Comparison of ENCODE assay signal across 11 cellular contexts in the genomic region with DNA sequence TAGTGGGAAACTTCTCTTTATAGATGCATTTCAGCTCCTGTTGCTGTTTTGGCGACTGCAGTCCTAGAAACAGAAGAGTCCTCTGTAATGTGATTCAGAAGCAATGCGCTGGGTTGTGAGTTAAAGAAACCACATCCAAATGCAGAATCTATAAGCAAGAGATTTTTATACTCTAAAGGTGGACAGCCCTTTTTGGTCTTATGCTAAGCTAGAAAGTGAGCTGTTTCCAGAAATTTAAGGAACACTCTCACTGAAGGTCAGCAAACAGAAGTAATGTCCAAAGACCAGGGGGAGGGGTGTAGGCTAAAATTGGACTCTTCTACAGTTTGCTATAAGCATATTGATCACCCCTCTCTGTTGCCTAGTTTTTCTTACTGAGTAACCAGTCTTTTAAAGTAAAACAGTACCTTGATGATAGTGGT. TPM values are rescaled to one million over a fixed set of nuclear protein-coding genes. Genes with fewer than 3 reads are reported as not detected.
A peak's percentile ranks its signal among the peaks of the same experiment; 100 is the strongest.
DNase-seq lines count a peak whose midpoint lies in the region; ATAC-seq and TF ChIP-seq lines count a peak whose summit lies in the region.
"Had no signal": no experiment of that assay in that cellular context is flagged by ENCODE, and none has a peak within 500 bp of the region (broad histone marks: within the 10 kb centered on the region; RNA-seq: fewer than 3 reads in every experiment).

No MANE protein-coding gene starts in this region.

- peaks cover under 1% of the 10 kb centered on the region for H3K36me3 Mint-ChIP-seq in CD8-positive, alpha-beta T cell
- H3K36me3 Mint-ChIP-seq: neural progenitor cell had no signal

- ATAC-seq in CD8-positive, alpha-beta T cell: no peak
- no peak for ATAC-seq in upper lobe of left lung (ENCODE audit: low FRiP score in 2 of 2)

- no peak for TF ChIP-seq CTCF in CD8-positive, alpha-beta T cell (IDR thresholded peaks at IDR 0.05)
- no peak for TF ChIP-seq CTCF in esophagus muscularis mucosa (IDR thresholded peaks at IDR 0.05)
- TF ChIP-seq CTCF in sigmoid colon (IDR thresholded peaks at IDR 0.05): no peak
- TF ChIP-seq CTCF in upper lobe of left lung (IDR thresholded peaks at IDR 0.05): no peak

- WGBS in esophagus muscularis mucosa: 16% methylated on average over 2 of the region's 2 CpGs
- 67 to 76% methylated on average over 2 of the region's 2 CpGs for WGBS in sigmoid colon, 2 donors
- WGBS in upper lobe of left lung, 2 donors: 78 to 82% methylated on average over 2 of the region's 2 CpGs

- no peaks in the 10 kb centered on the region for H3K9me3 Mint-ChIP-seq in CD8-positive, alpha-beta T cell
- H3K9me3 Mint-ChIP-seq: neural progenitor cell had no signal

- no peaks in the 10 kb centered on the region for H3K9me3 ChIP-seq in CD8-positive, alpha-beta T cell (ENCODE audit: low read length)
- H3K9me3 ChIP-seq in esophagus muscularis mucosa (no peaks in the 10 kb centered on the region), sigmoid colon (no peaks in the 10 kb centered on the region), upper lobe of left lung (no peaks in the 10 kb centered on the region)

- H3K4me1 ChIP-seq in CD8-positive, alpha-beta T cell (ENCODE audit: insufficient read depth, low read length): peaks cover 37% of the 10 kb centered on the region
- H3K4me1 ChIP-seq in esophagus muscularis mucosa (peaks cover 23 to 89% (median 89%) of the 10 kb centered on the region in 4 donors), sigmoid colon (peaks cover 0 to 98% (median 85%) of the 10 kb centered on the region in 4 donors), upper lobe of left lung (peaks cover 22 to 46% (median 33%) of the 10 kb centered on the region in 4 donors)

- no peak overlapping the region for H3K4me3 Mint-ChIP-seq in CD8-positive, alpha-beta T cell
- H3K4me3 Mint-ChIP-seq: neural progenitor cell had no signal

- DNase-seq in CD8-positive, alpha-beta T cell: no peak
- DNase-seq in OCI-M1 (lab: John Stamatoyannopoulos, UW): peak; percentile 52
- no peak for DNase-seq in esophagus muscularis mucosa (ENCODE audit: extremely low spot score)
- no peak for DNase-seq in sigmoid colon
- DNase-seq in upper lobe of left lung: no peak
- no peak for DNase-seq in putamen (ENCODE audit: low spot score)
- no peak for DNase-seq in islet precursor cell
- DNase-seq: Karpas-422, kidney glomerular epithelial cell, NCI-H345 had no signal

- no peak overlapping the region for H3K27ac ChIP-seq in CD8-positive, alpha-beta T cell (ENCODE audit: low read depth, low read length)
- peak overlapping the region; percentile 53 to 77 (median 76) for H3K27ac ChIP-seq in esophagus muscularis mucosa (replicated peaks in 1 of 4)
- H3K27ac ChIP-seq in sigmoid colon: peak overlapping the region; percentile 55 to 89 (median 84)
- H3K27ac ChIP-seq in upper lobe of left lung: peak overlapping the region in 2 of 4 donors; percentile 29 to 70
- H3K27ac ChIP-seq: neural progenitor cell had no signal

- no peak for TF ChIP-seq EP300 in esophagus muscularis mucosa (IDR thresholded peaks at IDR 0.05)
- no peak for TF ChIP-seq EP300 in sigmoid colon (IDR thresholded peaks at IDR 0.05)
- TF ChIP-seq EP300 in upper lobe of left lung (IDR thresholded peaks at IDR 0.05): no peak

- peaks cover 75% of the 10 kb centered on the region for H3K4me1 Mint-ChIP-seq in CD8-positive, alpha-beta T cell (ENCODE audit: low read depth)

- CTCF ChIA-PET in CD8-positive, alpha-beta T cell (lab: Charles Lee): no interaction called here

- peak overlapping the region; percentile 89 for H3K27ac Mint-ChIP-seq in CD8-positive, alpha-beta T cell
- H3K27ac Mint-ChIP-seq: neural progenitor cell had no signal

- POLR2A ChIA-PET in CD8-positive, alpha-beta T cell (lab: Charles Lee): no interaction called here

- H3K27me3 ChIP-seq in CD8-positive, alpha-beta T cell (ENCODE audit: insufficient read depth, low read length): no peaks in the 10 kb centered on the region
- H3K27me3 ChIP-seq in esophagus muscularis mucosa (no peaks in the 10 kb centered on the region), sigmoid colon (no peaks in the 10 kb centered on the region), upper lobe of left lung (no peaks in the 10 kb centered on the region)
- H3K27me3 ChIP-seq: neural progenitor cell had no signal

- H3K27me3 Mint-ChIP-seq in CD8-positive, alpha-beta T cell (ENCODE audit: low read depth): no peaks in the 10 kb centered on the region

- intact Hi-C loops in CD8-positive, alpha-beta T cell (cut with DNase I, micrococcal nuclease): loop anchor here in 1 of 2 experiments (5.0 kb wide), 2 partner anchors 34 to 66 kb away; no protein-coding TSS in a partner anchor
- intact Hi-C loops in esophagus muscularis mucosa (cut with DNase I) (no loop called here), sigmoid colon (cut with DNase I) (no loop called here)

- no peak overlapping the region for H3K4me3 ChIP-seq in CD8-positive, alpha-beta T cell (ENCODE audit: low read depth, low read length)
- no peak overlapping the region for H3K4me3 ChIP-seq in esophagus muscularis mucosa
- H3K4me3 ChIP-seq in sigmoid colon: no peak overlapping the region
- H3K4me3 ChIP-seq in upper lobe of left lung: no peak overlapping the region
- H3K4me3 ChIP-seq: neural progenitor cell had no signal

- TF ChIP-seq POLR2A in esophagus muscularis mucosa (IDR thresholded peaks at IDR 0.05; ENCODE audit: low read depth) (no peak), sigmoid colon (IDR thresholded peaks at IDR 0.05) (no peak), upper lobe of left lung (IDR thresholded peaks at IDR 0.05) (no peak)

- H3K36me3 ChIP-seq in CD8-positive, alpha-beta T cell (ENCODE audit: insufficient read depth, low read length): no peaks in the 10 kb centered on the region
- H3K36me3 ChIP-seq in esophagus muscularis mucosa: peaks cover 0 to 2% (median under 1%) of the 10 kb centered on the region in 4 donors
- H3K36me3 ChIP-seq in sigmoid colon: no peaks in the 10 kb centered on the region
- H3K36me3 ChIP-seq in upper lobe of left lung: peaks cover 0 to under 1% (median under 1%) of the 10 kb centered on the region in 4 donors
- H3K36me3 ChIP-seq: neural progenitor cell had no signal

RNA-seq across cellular contexts. Expression of a gene that starts 30.7 kb away (rescaled TPM):
- 10 to 100 TPM; 63.0 to 64.3 TPM for total RNA-seq in CD8-positive, alpha-beta T cell
- total RNA-seq in esophagus muscularis mucosa: 10 to 100 TPM in 2 of 4 donors, 1 to 10 TPM in 2; 5.5 to 13.1 (median 8.6) TPM
- total RNA-seq in sigmoid colon: 10 to 100 TPM; 11.4 to 19.9 (median 15.7) TPM
- polyA plus RNA-seq in sigmoid colon: 1 to 10 TPM; 2.5 to 4.1 (median 3.6) TPM
- total RNA-seq in upper lobe of left lung: 10 to 100 TPM in 5 of 6 donors, 1 to 10 TPM in 1; 7.7 to 13.7 (median 11.9) TPM
